In the genomic region with DNA sequence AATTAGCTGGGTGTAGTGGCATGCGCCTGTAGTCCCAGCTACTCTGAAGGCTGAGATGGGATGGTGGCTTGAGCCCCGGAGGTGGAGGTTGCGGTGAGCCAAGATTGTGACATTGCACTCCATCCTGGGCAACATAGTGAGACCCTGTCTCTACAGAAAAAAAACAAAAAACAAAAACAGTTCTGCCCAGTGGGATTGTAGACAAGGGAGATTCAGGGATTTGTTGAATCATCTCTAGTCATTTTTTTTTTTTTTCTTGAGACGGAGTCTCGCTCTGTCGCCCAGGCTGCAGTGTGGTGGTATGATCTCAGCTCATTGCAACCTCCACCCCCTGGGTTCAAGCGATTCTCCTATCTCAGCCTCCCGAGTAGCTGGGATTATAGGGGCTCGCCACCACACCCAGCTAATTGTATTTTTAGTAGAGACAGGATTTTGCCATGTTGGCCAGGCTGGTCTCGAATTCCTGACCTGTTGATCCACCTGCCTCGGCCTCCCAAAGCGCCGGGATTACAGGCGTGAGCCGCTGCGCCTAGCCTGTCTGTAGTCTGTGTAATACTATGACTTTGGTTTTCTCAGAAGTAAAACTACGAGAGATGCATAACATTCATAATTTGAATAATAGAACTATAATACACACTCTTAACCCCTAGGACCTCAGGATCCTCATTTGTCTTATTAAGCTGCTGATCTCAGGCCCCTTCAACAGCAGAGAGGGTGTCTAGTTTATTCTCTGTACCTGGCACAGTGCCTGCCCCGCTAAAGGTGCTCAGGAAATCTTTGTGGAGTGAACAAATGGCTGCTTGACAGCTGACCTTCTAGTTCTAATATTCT, we compare ENCODE assay signal across 1 cellular context.
A peak's percentile ranks its signal among the peaks of the same experiment; 100 is the strongest.
TF ChIP-seq lines count a peak whose summit lies in the region.

No MANE protein-coding gene starts in this region.

TF ChIP-seq in K562, 482 proteins besides CTCF, POLR2A, EP300 and RAD21 (continues in another document):
- TF ChIP-seq, protein P1, sequence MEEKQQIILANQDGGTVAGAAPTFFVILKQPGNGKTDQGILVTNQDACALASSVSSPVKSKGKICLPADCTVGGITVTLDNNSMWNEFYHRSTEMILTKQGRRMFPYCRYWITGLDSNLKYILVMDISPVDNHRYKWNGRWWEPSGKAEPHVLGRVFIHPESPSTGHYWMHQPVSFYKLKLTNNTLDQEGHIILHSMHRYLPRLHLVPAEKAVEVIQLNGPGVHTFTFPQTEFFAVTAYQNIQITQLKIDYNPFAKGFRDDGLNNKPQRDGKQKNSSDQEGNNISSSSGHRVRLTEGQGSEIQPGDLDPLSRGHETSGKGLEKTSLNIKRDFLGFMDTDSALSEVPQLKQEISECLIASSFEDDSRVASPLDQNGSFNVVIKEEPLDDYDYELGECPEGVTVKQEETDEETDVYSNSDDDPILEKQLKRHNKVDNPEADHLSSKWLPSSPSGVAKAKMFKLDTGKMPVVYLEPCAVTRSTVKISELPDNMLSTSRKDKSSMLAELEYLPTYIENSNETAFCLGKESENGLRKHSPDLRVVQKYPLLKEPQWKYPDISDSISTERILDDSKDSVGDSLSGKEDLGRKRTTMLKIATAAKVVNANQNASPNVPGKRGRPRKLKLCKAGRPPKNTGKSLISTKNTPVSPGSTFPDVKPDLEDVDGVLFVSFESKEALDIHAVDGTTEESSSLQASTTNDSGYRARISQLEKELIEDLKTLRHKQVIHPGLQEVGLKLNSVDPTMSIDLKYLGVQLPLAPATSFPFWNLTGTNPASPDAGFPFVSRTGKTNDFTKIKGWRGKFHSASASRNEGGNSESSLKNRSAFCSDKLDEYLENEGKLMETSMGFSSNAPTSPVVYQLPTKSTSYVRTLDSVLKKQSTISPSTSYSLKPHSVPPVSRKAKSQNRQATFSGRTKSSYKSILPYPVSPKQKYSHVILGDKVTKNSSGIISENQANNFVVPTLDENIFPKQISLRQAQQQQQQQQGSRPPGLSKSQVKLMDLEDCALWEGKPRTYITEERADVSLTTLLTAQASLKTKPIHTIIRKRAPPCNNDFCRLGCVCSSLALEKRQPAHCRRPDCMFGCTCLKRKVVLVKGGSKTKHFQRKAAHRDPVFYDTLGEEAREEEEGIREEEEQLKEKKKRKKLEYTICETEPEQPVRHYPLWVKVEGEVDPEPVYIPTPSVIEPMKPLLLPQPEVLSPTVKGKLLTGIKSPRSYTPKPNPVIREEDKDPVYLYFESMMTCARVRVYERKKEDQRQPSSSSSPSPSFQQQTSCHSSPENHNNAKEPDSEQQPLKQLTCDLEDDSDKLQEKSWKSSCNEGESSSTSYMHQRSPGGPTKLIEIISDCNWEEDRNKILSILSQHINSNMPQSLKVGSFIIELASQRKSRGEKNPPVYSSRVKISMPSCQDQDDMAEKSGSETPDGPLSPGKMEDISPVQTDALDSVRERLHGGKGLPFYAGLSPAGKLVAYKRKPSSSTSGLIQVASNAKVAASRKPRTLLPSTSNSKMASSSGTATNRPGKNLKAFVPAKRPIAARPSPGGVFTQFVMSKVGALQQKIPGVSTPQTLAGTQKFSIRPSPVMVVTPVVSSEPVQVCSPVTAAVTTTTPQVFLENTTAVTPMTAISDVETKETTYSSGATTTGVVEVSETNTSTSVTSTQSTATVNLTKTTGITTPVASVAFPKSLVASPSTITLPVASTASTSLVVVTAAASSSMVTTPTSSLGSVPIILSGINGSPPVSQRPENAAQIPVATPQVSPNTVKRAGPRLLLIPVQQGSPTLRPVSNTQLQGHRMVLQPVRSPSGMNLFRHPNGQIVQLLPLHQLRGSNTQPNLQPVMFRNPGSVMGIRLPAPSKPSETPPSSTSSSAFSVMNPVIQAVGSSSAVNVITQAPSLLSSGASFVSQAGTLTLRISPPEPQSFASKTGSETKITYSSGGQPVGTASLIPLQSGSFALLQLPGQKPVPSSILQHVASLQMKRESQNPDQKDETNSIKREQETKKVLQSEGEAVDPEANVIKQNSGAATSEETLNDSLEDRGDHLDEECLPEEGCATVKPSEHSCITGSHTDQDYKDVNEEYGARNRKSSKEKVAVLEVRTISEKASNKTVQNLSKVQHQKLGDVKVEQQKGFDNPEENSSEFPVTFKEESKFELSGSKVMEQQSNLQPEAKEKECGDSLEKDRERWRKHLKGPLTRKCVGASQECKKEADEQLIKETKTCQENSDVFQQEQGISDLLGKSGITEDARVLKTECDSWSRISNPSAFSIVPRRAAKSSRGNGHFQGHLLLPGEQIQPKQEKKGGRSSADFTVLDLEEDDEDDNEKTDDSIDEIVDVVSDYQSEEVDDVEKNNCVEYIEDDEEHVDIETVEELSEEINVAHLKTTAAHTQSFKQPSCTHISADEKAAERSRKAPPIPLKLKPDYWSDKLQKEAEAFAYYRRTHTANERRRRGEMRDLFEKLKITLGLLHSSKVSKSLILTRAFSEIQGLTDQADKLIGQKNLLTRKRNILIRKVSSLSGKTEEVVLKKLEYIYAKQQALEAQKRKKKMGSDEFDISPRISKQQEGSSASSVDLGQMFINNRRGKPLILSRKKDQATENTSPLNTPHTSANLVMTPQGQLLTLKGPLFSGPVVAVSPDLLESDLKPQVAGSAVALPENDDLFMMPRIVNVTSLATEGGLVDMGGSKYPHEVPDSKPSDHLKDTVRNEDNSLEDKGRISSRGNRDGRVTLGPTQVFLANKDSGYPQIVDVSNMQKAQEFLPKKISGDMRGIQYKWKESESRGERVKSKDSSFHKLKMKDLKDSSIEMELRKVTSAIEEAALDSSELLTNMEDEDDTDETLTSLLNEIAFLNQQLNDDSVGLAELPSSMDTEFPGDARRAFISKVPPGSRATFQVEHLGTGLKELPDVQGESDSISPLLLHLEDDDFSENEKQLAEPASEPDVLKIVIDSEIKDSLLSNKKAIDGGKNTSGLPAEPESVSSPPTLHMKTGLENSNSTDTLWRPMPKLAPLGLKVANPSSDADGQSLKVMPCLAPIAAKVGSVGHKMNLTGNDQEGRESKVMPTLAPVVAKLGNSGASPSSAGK (IDR thresholded peaks at IDR 0.05): no peak
- TF ChIP-seq, protein P2, sequence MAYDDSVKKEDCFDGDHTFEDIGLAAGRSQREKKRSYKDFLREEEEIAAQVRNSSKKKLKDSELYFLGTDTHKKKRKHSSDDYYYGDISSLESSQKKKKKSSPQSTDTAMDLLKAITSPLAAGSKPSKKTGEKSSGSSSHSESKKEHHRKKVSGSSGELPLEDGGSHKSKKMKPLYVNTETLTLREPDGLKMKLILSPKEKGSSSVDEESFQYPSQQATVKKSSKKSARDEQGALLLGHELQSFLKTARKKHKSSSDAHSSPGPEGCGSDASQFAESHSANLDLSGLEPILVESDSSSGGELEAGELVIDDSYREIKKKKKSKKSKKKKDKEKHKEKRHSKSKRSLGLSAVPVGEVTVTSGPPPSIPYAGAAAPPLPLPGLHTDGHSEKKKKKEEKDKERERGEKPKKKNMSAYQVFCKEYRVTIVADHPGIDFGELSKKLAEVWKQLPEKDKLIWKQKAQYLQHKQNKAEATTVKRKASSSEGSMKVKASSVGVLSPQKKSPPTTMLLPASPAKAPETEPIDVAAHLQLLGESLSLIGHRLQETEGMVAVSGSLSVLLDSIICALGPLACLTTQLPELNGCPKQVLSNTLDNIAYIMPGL (CRISPR knock-in tag; IDR thresholded peaks at IDR 0.05): no peak
- no peak for TF ChIP-seq NCOA4 (IDR thresholded peaks at IDR 0.05; ENCODE audit: partially characterized antibody)
- TF ChIP-seq ASH1L (IDR thresholded peaks at IDR 0.05; ENCODE audit: borderline replicate concordance, low read depth, partially characterized antibody): no peak
- no peak for TF ChIP-seq SAFB (IDR thresholded peaks at IDR 0.05; ENCODE audit: borderline replicate concordance, low read depth, low read length)
- no peak for TF ChIP-seq FOXA3 (CRISPR knock-in tag; conservative IDR thresholded peaks at IDR 0.05 in 1 of 2, IDR thresholded peaks at IDR 0.05 in 1 of 2)
- TF ChIP-seq, protein P3, sequence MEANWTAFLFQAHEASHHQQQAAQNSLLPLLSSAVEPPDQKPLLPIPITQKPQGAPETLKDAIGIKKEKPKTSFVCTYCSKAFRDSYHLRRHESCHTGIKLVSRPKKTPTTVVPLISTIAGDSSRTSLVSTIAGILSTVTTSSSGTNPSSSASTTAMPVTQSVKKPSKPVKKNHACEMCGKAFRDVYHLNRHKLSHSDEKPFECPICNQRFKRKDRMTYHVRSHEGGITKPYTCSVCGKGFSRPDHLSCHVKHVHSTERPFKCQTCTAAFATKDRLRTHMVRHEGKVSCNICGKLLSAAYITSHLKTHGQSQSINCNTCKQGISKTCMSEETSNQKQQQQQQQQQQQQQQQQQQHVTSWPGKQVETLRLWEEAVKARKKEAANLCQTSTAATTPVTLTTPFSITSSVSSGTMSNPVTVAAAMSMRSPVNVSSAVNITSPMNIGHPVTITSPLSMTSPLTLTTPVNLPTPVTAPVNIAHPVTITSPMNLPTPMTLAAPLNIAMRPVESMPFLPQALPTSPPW (CRISPR knock-in tag; IDR thresholded peaks at IDR 0.05): no peak
- peak; percentile 80 for TF ChIP-seq BCOR (IDR thresholded peaks at IDR 0.05)
- TF ChIP-seq RBM25 (IDR thresholded peaks at IDR 0.05; ENCODE audit: low read depth, low read length, severe bottlenecking): peak; percentile 83
- peak; percentile 21; the same call in 1 of the 2 replicates for TF ChIP-seq CEBPG (CRISPR knock-in tag; IDR thresholded peaks at IDR 0.05)
- no peak; a peak in 1 of 4 replicates for TF ChIP-seq CEBPG (tag; conservative IDR thresholded peaks at IDR 0.05 in 1 of 2, IDR thresholded peaks at IDR 0.05 in 1 of 2)
- TF ChIP-seq NR2C1 (IDR thresholded peaks at IDR 0.05): no peak
- TF ChIP-seq NR2C1 (tag; IDR thresholded peaks at IDR 0.05): no peak
- no peak for TF ChIP-seq MYBL2 (IDR thresholded peaks at IDR 0.05; ENCODE audit: low read depth)
- no peak for TF ChIP-seq MYBL2 (CRISPR knock-in tag; IDR thresholded peaks at IDR 0.05; ENCODE audit: borderline replicate concordance)
- no peak for TF ChIP-seq SMAD1 (IDR thresholded peaks at IDR 0.05; ENCODE audit: low read depth, low read length, partially characterized antibody)
- TF ChIP-seq RCOR1 (IDR thresholded peaks at IDR 0.05; ENCODE audit: borderline replicate concordance in 1 of 2, low read depth in 2 of 2, low read length in 2 of 2): no peak
- no peak for TF ChIP-seq CHD1 (IDR thresholded peaks at IDR 0.05; ENCODE audit: low read length)
- TF ChIP-seq SRSF7 (optimal IDR thresholded peaks at IDR 0.05; ENCODE audit: low read depth, low read length): no peak
- no peak for TF ChIP-seq ZNF23 (CRISPR knock-in tag; IDR thresholded peaks at IDR 0.05)
- TF ChIP-seq PHF21A (IDR thresholded peaks at IDR 0.05; ENCODE audit: borderline replicate concordance, low read depth): no peak
- TF ChIP-seq, protein P4, sequence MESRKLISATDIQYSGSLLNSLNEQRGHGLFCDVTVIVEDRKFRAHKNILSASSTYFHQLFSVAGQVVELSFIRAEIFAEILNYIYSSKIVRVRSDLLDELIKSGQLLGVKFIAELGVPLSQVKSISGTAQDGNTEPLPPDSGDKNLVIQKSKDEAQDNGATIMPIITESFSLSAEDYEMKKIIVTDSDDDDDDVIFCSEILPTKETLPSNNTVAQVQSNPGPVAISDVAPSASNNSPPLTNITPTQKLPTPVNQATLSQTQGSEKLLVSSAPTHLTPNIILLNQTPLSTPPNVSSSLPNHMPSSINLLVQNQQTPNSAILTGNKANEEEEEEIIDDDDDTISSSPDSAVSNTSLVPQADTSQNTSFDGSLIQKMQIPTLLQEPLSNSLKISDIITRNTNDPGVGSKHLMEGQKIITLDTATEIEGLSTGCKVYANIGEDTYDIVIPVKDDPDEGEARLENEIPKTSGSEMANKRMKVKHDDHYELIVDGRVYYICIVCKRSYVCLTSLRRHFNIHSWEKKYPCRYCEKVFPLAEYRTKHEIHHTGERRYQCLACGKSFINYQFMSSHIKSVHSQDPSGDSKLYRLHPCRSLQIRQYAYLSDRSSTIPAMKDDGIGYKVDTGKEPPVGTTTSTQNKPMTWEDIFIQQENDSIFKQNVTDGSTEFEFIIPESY (CRISPR knock-in tag; IDR thresholded peaks at IDR 0.05): peak; percentile 42; the same call in 1 of the 2 replicates
- TF ChIP-seq SMARCA4 (IDR thresholded peaks at IDR 0.05): peak; percentile 31; the same call in 1 of the 2 replicates
- peak; percentile 51 for TF ChIP-seq CEBPB (tag; IDR thresholded peaks at IDR 0.05)
- peak in 1 of 2 experiments; percentile 56; a peak in 1 of 4 replicates for TF ChIP-seq KDM1A (IDR thresholded peaks at IDR 0.05)
- no peak for TF ChIP-seq ZZZ3 (IDR thresholded peaks at IDR 0.05)
- TF ChIP-seq ZNF717 (CRISPR knock-in tag; IDR thresholded peaks at IDR 0.05): no peak
- peak; percentile 98 for TF ChIP-seq ZNF121 (CRISPR knock-in tag; conservative IDR thresholded peaks at IDR 0.05)
- TF ChIP-seq MTA1 (IDR thresholded peaks at IDR 0.05; ENCODE audit: borderline replicate concordance): no peak
- TF ChIP-seq NONO (IDR thresholded peaks at IDR 0.05; ENCODE audit: low read depth in 2 of 2, low read length in 1 of 2): no peak
- TF ChIP-seq ZNF696 (CRISPR knock-in tag; conservative IDR thresholded peaks at IDR 0.05): no peak
- no peak for TF ChIP-seq GABPB2 (CRISPR knock-in tag; conservative IDR thresholded peaks at IDR 0.05)
- no peak for TF ChIP-seq TBP (optimal IDR thresholded peaks at IDR 0.05; ENCODE audit: low read depth, low read length)
- TF ChIP-seq ETV5 (CRISPR knock-in tag; IDR thresholded peaks at IDR 0.05; ENCODE audit: low read depth): 0 out of 2 replicates have a peak, but pooled peaks have one; percentile 9
- TF ChIP-seq FOXJ2 (tag; IDR thresholded peaks at IDR 0.05): no peak
- no peak for TF ChIP-seq ZNF77 (CRISPR knock-in tag; IDR thresholded peaks at IDR 0.05)
- TF ChIP-seq, protein P5, sequence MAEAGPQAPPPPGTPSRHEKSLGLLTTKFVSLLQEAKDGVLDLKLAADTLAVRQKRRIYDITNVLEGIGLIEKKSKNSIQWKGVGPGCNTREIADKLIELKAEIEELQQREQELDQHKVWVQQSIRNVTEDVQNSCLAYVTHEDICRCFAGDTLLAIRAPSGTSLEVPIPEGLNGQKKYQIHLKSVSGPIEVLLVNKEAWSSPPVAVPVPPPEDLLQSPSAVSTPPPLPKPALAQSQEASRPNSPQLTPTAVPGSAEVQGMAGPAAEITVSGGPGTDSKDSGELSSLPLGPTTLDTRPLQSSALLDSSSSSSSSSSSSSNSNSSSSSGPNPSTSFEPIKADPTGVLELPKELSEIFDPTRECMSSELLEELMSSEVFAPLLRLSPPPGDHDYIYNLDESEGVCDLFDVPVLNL (CRISPR knock-in tag; IDR thresholded peaks at IDR 0.05; ENCODE audit: low read depth): no peak
- TF ChIP-seq MAFG (tag; conservative IDR thresholded peaks at IDR 0.05): 0 out of 2 replicates have a peak, but pooled peaks have one; percentile 7
- TF ChIP-seq TAL1 (IDR thresholded peaks at IDR 0.05): 0 out of 2 replicates have a peak, but pooled peaks have one; percentile 0
- TF ChIP-seq DPF2 (IDR thresholded peaks at IDR 0.05): no peak
- TF ChIP-seq TRIM24 (IDR thresholded peaks at IDR 0.05): no peak
- TF ChIP-seq HNRNPK (IDR thresholded peaks at IDR 0.05; ENCODE audit: low read depth, low read length, poor library complexity, severe bottlenecking): no peak
- TF ChIP-seq, protein P6, sequence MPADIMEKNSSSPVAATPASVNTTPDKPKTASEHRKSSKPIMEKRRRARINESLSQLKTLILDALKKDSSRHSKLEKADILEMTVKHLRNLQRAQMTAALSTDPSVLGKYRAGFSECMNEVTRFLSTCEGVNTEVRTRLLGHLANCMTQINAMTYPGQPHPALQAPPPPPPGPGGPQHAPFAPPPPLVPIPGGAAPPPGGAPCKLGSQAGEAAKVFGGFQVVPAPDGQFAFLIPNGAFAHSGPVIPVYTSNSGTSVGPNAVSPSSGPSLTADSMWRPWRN (IDR thresholded peaks at IDR 0.05; ENCODE audit: low read depth): no peak
